In genomic region chr11:124814739-124815138, GRCh38 we compare ENCODE assay signal across 16 cellular contexts. TPM values are rescaled to one million over a fixed set of nuclear protein-coding genes. Genes with fewer than 3 reads are reported as not detected.
DNase-seq lines count a peak whose midpoint lies in the region; ATAC-seq, FAIRE-seq and TF ChIP-seq lines count a peak whose summit lies in the region.
"Had no signal": no experiment of that assay in that cellular context is flagged by ENCODE, and none has a peak within 500 bp of the region (broad histone marks: within the 10 kb centered on the region; RNA-seq: fewer than 3 reads in every experiment).

No MANE protein-coding gene starts in this region.

- TF ChIP-seq CTCF in HepG2 (CRISPR knock-in tag; IDR thresholded peaks at IDR 0.05) (no peak), right lobe of liver (IDR thresholded peaks at IDR 0.05) (no peak), PC-3 (conservative IDR thresholded peaks at IDR 0.05; ENCODE audit: low read depth, low read length) (no peak), endothelial cell of umbilical vein (IDR thresholded peaks at IDR 0.05; ENCODE audit: extremely low read depth in 1 of 2, insufficient read depth in 1 of 2, low read depth in 1 of 2, low read length in 2 of 2) (no peak)

- H3K27me3 ChIP-seq in HepG2 (ENCODE audit: control insufficient read depth in 1 of 2, insufficient read depth in 2 of 2, low read length in 2 of 2) (peaks cover 2 to 26% of the 10 kb centered on the region in 2 experiments; a peak in 2 of 5 replicates), right lobe of liver (no peaks in the 10 kb centered on the region), PC-3 (ENCODE audit: low read length) (no peaks in the 10 kb centered on the region), endothelial cell of umbilical vein (ENCODE audit: control insufficient read depth in 2 of 2, insufficient read depth in 2 of 2, low read length in 2 of 2) (peaks cover 6% of the 10 kb centered on the region in 2 experiments)

- TF ChIP-seq RAD21 in HepG2 (CRISPR knock-in tag; IDR thresholded peaks at IDR 0.05), result no peak

- POLR2A ChIA-PET in HepG2 (lab: Yijun Ruan, JAX) (no interaction called here), PC-3 (lab: Charles Lee; ENCODE audit: unreplicated experiment) (interaction anchor here (0.6 to 0.7 kb wide), 2 partner anchors 15 to 20 kb away, joined by 3 to 9 read pairs; no protein-coding TSS in a partner anchor), endothelial cell of umbilical vein (lab: Charles Lee) (interaction anchor here (0.6 kb wide), 1 partner anchor 868 kb away, joined by 3 read pairs; no protein-coding TSS in a partner anchor)

- in situ Hi-C loops in HepG2 (cut with HindIII; ENCODE audit: extremely low pct_ligation_motif_present, low pct_unique_long_range_greater_than_20kb), result no loop called here

- H3K9me2 ChIP-seq in PC-3 (replicated peaks; ENCODE audit: low read length), result no peaks in the 10 kb centered on the region

- intact Hi-C loops in HepG2 (cut with micrococcal nuclease; ENCODE audit: unreplicated experiment) (no loop called here), right lobe of liver (cut with DNase I) (no loop called here), PC-3 (cut with micrococcal nuclease) (loop anchor here (2.0 kb wide), 1 partner anchor 14 kb away; the partner anchor contains the start of gene MSANTD2), endothelial cell of umbilical vein (cut with micrococcal nuclease) (no loop called here)

- BruUV-seq in HepG2 (replicated peaks; lab: Mats Ljungman, UMichigan) (no TSS peak), PC-3 (replicated peaks; lab: Mats Ljungman, UMichigan) (no TSS peak), endothelial cell of umbilical vein (replicated peaks; lab: Mats Ljungman, UMichigan) (no TSS peak)

- TF ChIP-seq EP300 in HepG2 (IDR thresholded peaks at IDR 0.05; ENCODE audit: low read depth in 2 of 2, low read length in 2 of 2), result no peak
- no peak for TF ChIP-seq EP300 in HepG2 (CRISPR knock-in tag; IDR thresholded peaks at IDR 0.05; ENCODE audit: borderline replicate concordance)

- dilution Hi-C loops in endothelial cell of umbilical vein (cut with MboI; ENCODE audit: extremely low pct_ligation_motif_present, low sequenced_read_pairs), result no loop called here

- TF ChIP-seq POLR2A in HepG2 (IDR thresholded peaks at IDR 0.05; ENCODE audit: insufficient read depth in 1 of 2, low read depth in 2 of 2, low read length in 2 of 2) (no peak), right lobe of liver (IDR thresholded peaks at IDR 0.05) (no peak), endothelial cell of umbilical vein (IDR thresholded peaks at IDR 0.05; ENCODE audit: low read depth, low read length) (no peak)

- CTCF ChIA-PET in HepG2 (lab: Yijun Ruan, JAX; ENCODE audit: low intra/inter-chr PET ratio, low total read pairs) (no interaction called here), PC-3 (lab: Charles Lee) (interaction anchor here (0.6 kb wide), 1 partner anchor 16 kb away, joined by 5 read pairs; no protein-coding TSS in a partner anchor), endothelial cell of umbilical vein (lab: Charles Lee) (interaction anchor here (1.0 to 3.9 kb wide), 5 partner anchors 10 to 181 kb away, joined by 3 to 40 read pairs (median 4); no protein-coding TSS in a partner anchor)

- H3K79me2 ChIP-seq in HepG2 (ENCODE audit: insufficient read depth, low read length), result no peaks in the 10 kb centered on the region
- H3K79me2 ChIP-seq in PC-3 (ENCODE audit: low read length), result no peaks in the 10 kb centered on the region
- no peaks in the 10 kb centered on the region for H3K79me2 ChIP-seq in endothelial cell of umbilical vein (ENCODE audit: control insufficient read depth, insufficient read depth, low read length)

- H2AFZ ChIP-seq in HepG2 (ENCODE audit: low read length) (no peak overlapping the region), PC-3 (ENCODE audit: low read length) (no peak overlapping the region), endothelial cell of umbilical vein (ENCODE audit: low read depth, low read length) (no peak overlapping the region)

- peaks cover 9% of the 10 kb centered on the region for H3K4me1 ChIP-seq in HepG2 (ENCODE audit: insufficient read depth, low read length)
- no peaks in the 10 kb centered on the region for H3K4me1 ChIP-seq in right lobe of liver
- peaks cover 36% of the 10 kb centered on the region for H3K4me1 ChIP-seq in PC-3 (ENCODE audit: insufficient read depth, low read length)
- H3K4me1 ChIP-seq in endothelial cell of umbilical vein (ENCODE audit: control insufficient read depth, extremely low read depth, insufficient read depth, low read length), result peaks cover 13% of the 10 kb centered on the region

- no peaks in the 10 kb centered on the region for H3K9me1 ChIP-seq in endothelial cell of umbilical vein (replicated peaks; ENCODE audit: control insufficient read depth, extremely low read depth, insufficient read depth, low read length)

- H3K9me3 ChIP-seq in HepG2 (ENCODE audit: low read length) (no peaks in the 10 kb centered on the region), right lobe of liver (no peaks in the 10 kb centered on the region), PC-3 (ENCODE audit: low read length) (no peaks in the 10 kb centered on the region), endothelial cell of umbilical vein (replicated peaks; ENCODE audit: control insufficient read depth, insufficient read depth, low read length) (no peaks in the 10 kb centered on the region)
- H3K9me3 ChIP-seq: Caco-2 had no signal

- H3K4me2 ChIP-seq in HepG2 (ENCODE audit: low read depth, low read length) (no peak overlapping the region), PC-3 (ENCODE audit: low read length) (0 out of 2 replicates have a peak overlapping the region, but pooled peaks have one; percentile 1), endothelial cell of umbilical vein (ENCODE audit: insufficient read depth, low read length) (no peak overlapping the region)

- no peaks in the 10 kb centered on the region for H3F3A ChIP-seq in PC-3 (ENCODE audit: low read length, unreplicated experiment)

- ATAC-seq in HepG2, result no peak
- no peak for ATAC-seq in right lobe of liver
- no peak for ATAC-seq in PC-3
- no peak for ATAC-seq in HG03521 (IDR thresholded peaks at IDR 0.05; ENCODE audit: unreplicated experiment)
- ATAC-seq in GM19397 (IDR thresholded peaks at IDR 0.05; ENCODE audit: unreplicated experiment), result no peak

- H3K27ac ChIP-seq in HepG2 (ENCODE audit: extremely low read length, insufficient read depth, low read length) (no peak overlapping the region), right lobe of liver (no peak overlapping the region), PC-3 (ENCODE audit: low read length) (no peak overlapping the region), endothelial cell of umbilical vein (ENCODE audit: insufficient read depth, low read depth, low read length) (no peak overlapping the region)
- H3K27ac ChIP-seq: C4-2B had no signal

- H3K4me3 ChIP-seq in HepG2 (replicated peaks in 1 of 3; ENCODE audit: insufficient read depth in 1 of 3, low read depth in 2 of 3, low read length in 3 of 3) (no peak overlapping the region), right lobe of liver (no peak overlapping the region), PC-3 (ENCODE audit: low read length) (no peak overlapping the region), endothelial cell of umbilical vein (replicated peaks in 1 of 3; ENCODE audit: insufficient read depth in 1 of 3, low read depth in 1 of 3, low read length in 3 of 3) (no peak overlapping the region)

- WGBS in HepG2 (ENCODE audit: low lambda C conversion rate), result 53% methylated on average over 1 of the region's 1 CpG
- 67% methylated on average over 1 of the region's 1 CpG for WGBS in right lobe of liver (ENCODE audit: insufficient coverage, low coverage, low lambda C conversion rate, missing lambda C conversion rate)

- DNase-seq in HepG2 (ENCODE audit: low spot score) (no peak), right lobe of liver (no peak), PC-3 (peak; percentile 41), endothelial cell of umbilical vein (ENCODE audit: low read depth, low spot score) (no peak)
- DNase-seq: AML-193; Caco-2; CD4-positive, alpha-beta T cell; H9 had no signal

- H4K20me1 ChIP-seq in HepG2 (ENCODE audit: insufficient read depth, low read length) (no peaks in the 10 kb centered on the region), PC-3 (ENCODE audit: low read length) (no peaks in the 10 kb centered on the region), endothelial cell of umbilical vein (replicated peaks; ENCODE audit: control insufficient read depth, extremely low read depth, insufficient read depth, low read length) (no peaks in the 10 kb centered on the region)

- H3K36me3 ChIP-seq in HepG2 (replicated peaks in 1 of 2; ENCODE audit: control insufficient read depth in 1 of 2, insufficient read depth in 2 of 2, low read length in 2 of 2) (no peaks in the 10 kb centered on the region), right lobe of liver (no peaks in the 10 kb centered on the region), PC-3 (ENCODE audit: low read depth, low read length) (no peaks in the 10 kb centered on the region), endothelial cell of umbilical vein (ENCODE audit: control insufficient read depth in 2 of 2, extremely low read depth in 1 of 2, insufficient read depth in 2 of 2, low read length in 2 of 2) (no peaks in the 10 kb centered on the region)

- H3K9ac ChIP-seq in HepG2 (ENCODE audit: insufficient read depth, low read depth, low read length), result no peak overlapping the region
- no peak overlapping the region for H3K9ac ChIP-seq in PC-3 (ENCODE audit: low read length)
- no peak overlapping the region for H3K9ac ChIP-seq in endothelial cell of umbilical vein (replicated peaks; ENCODE audit: extremely low read depth, insufficient read depth, low read length)

- FAIRE-seq in HepG2 (lab: Jason Lieb, UNC) (no peak), endothelial cell of umbilical vein (lab: Jason Lieb, UNC) (no peak)
- FAIRE-seq: D721Med, G401.6, GM12892, GM18507, H1 had no signal

RNA-seq across cellular contexts. Expression of gene MSANTD2, which starts 14.5 kb away (rescaled TPM):
- 6.8 and 10.1 TPM in 2 replicates for total RNA-seq in HepG2 (2016; rRNA removed; fragmentation: Illumina TruSeq; extraction: Trizol)
- total RNA-seq in HepG2 (2016; cell fraction: cytosol; rRNA removed; fragmentation: Illumina TruSeq; extraction: Trizol; ENCODE audit: low read depth), result 2.0 and 2.6 TPM in 2 replicates
- 5.6 and 10.3 TPM in 2 replicates for total RNA-seq in HepG2 (2016; cell fraction: insoluble cytoplasmic fraction; rRNA removed; fragmentation: Illumina TruSeq; extraction: Trizol)
- total RNA-seq in HepG2 (2016; cell fraction: membrane; rRNA removed; fragmentation: Illumina TruSeq; extraction: Trizol), result 4.5 and 5.1 TPM in 2 replicates
- 15.8 and 18.9 TPM in 2 replicates for total RNA-seq in HepG2 (2016; cell fraction: nucleus; rRNA removed; fragmentation: Illumina TruSeq; extraction: Trizol)
- 7.5 and 8.7 TPM in 2 replicates for polyA plus RNA-seq in HepG2 (2011; rRNA removed)
- 2.1 and 2.7 TPM in 2 replicates for polyA plus RNA-seq in HepG2 (2011; cell fraction: cytosol; rRNA removed)
- 19.4 and 25.6 TPM in 2 replicates for polyA plus RNA-seq in HepG2 (2011; cell fraction: nucleus; rRNA removed)
- 6.6 and 7.1 TPM in 2 replicates for polyA plus RNA-seq in HepG2 (2012)
- 1.8 and 2.2 TPM in 2 replicates for polyA plus RNA-seq in HepG2 (2016; cell fraction: cytosol; fragmentation: Illumina TruSeq; extraction: Trizol; ENCODE audit: low read depth)
- 7.1 and 7.6 TPM in 2 replicates for polyA plus RNA-seq in HepG2 (2016; cell fraction: insoluble cytoplasmic fraction; fragmentation: Illumina TruSeq; extraction: Trizol; ENCODE audit: low read depth)
- 3.7 and 3.8 TPM in 2 replicates for polyA plus RNA-seq in HepG2 (2016; cell fraction: membrane; fragmentation: Illumina TruSeq; extraction: Trizol; ENCODE audit: low read depth)
- 45.5 and 49.8 TPM in 2 replicates for polyA plus RNA-seq in HepG2 (2016; cell fraction: nucleus; fragmentation: Illumina TruSeq; extraction: Trizol; ENCODE audit: insufficient read depth, low read depth)
- polyA minus RNA-seq in HepG2 (2011; rRNA and poly(A)+ RNA removed; ENCODE audit: low replicate concordance), result 1.6 and 4.0 TPM in 2 replicates
- 2.7 and 4.0 TPM in 2 replicates for polyA minus RNA-seq in HepG2 (2011; cell fraction: cytosol; rRNA and poly(A)+ RNA removed)
- 14.8 and 19.6 TPM in 2 replicates for polyA minus RNA-seq in HepG2 (2011; cell fraction: nucleus; rRNA and poly(A)+ RNA removed)
- total RNA-seq in right lobe of liver, result 1 to 10 TPM; 2.6 to 4.7 (median 3.6) TPM
- 29.5 and 32.6 TPM in 2 replicates for total RNA-seq in PC-3 (2014; rRNA removed)
- 17.0 and 23.2 TPM in 2 replicates for total RNA-seq in endothelial cell of umbilical vein
- polyA plus RNA-seq in endothelial cell of umbilical vein, result 5.5 and 5.6 TPM in 2 replicates
- 4.2 and 5.5 TPM in 2 replicates for polyA plus RNA-seq in endothelial cell of umbilical vein (2011; cell fraction: cytosol; rRNA removed)
- 38.7 and 39.2 TPM in 2 replicates for polyA plus RNA-seq in endothelial cell of umbilical vein (2011; cell fraction: nucleus; rRNA removed)
- polyA plus RNA-seq in endothelial cell of umbilical vein (2012), result 6.5 and 10.3 TPM in 2 replicates
- 5.5 and 7.1 TPM in 2 replicates for polyA minus RNA-seq in endothelial cell of umbilical vein
- 4.1 TPM for polyA minus RNA-seq in endothelial cell of umbilical vein (2011; cell fraction: cytosol; rRNA and poly(A)+ RNA removed)
- 14.6 and 16.4 TPM in 2 replicates for polyA minus RNA-seq in endothelial cell of umbilical vein (2011; cell fraction: nucleus; rRNA and poly(A)+ RNA removed)

RNA-seq across cellular contexts. Expression of gene ROBO3, which starts 50.5 kb away (rescaled TPM):
- total RNA-seq in HepG2 (2016; rRNA removed; fragmentation: Illumina TruSeq; extraction: Trizol), result 0.07 TPM in 1 of 2 replicates, not detected in the other
- not detected in 2 replicates for total RNA-seq in HepG2 (2016; cell fraction: cytosol; rRNA removed; fragmentation: Illumina TruSeq; extraction: Trizol; ENCODE audit: low read depth)
- total RNA-seq in HepG2 (2016; cell fraction: insoluble cytoplasmic fraction; rRNA removed; fragmentation: Illumina TruSeq; extraction: Trizol), result 0.28 TPM in 1 of 2 replicates, not detected in the other
- 0.24 and 0.25 TPM in 2 replicates for total RNA-seq in HepG2 (2016; cell fraction: membrane; rRNA removed; fragmentation: Illumina TruSeq; extraction: Trizol)
- 0.44 and 0.96 TPM in 2 replicates for total RNA-seq in HepG2 (2016; cell fraction: nucleus; rRNA removed; fragmentation: Illumina TruSeq; extraction: Trizol)
- 2.2 and 2.4 TPM in 2 replicates for polyA plus RNA-seq in HepG2 (2011; rRNA removed)
- 0.49 and 2.1 TPM in 2 replicates for polyA plus RNA-seq in HepG2 (2011; cell fraction: cytosol; rRNA removed)
- polyA plus RNA-seq in HepG2 (2011; cell fraction: nucleus; rRNA removed), result 10.4 and 24.0 TPM in 2 replicates
- 2.3 and 3.0 TPM in 2 replicates for polyA plus RNA-seq in HepG2 (2012)
- polyA plus RNA-seq in HepG2 (2016; cell fraction: cytosol; fragmentation: Illumina TruSeq; extraction: Trizol; ENCODE audit: low read depth), result 0.10 and 0.23 TPM in 2 replicates
- 0.28 TPM in 1 of 2 replicates, not detected in the other for polyA plus RNA-seq in HepG2 (2016; cell fraction: insoluble cytoplasmic fraction; fragmentation: Illumina TruSeq; extraction: Trizol; ENCODE audit: low read depth)
- polyA plus RNA-seq in HepG2 (2016; cell fraction: membrane; fragmentation: Illumina TruSeq; extraction: Trizol; ENCODE audit: low read depth), result 0.50 TPM in 1 of 2 replicates, not detected in the other
- 0.48 and 0.88 TPM in 2 replicates for polyA plus RNA-seq in HepG2 (2016; cell fraction: nucleus; fragmentation: Illumina TruSeq; extraction: Trizol; ENCODE audit: insufficient read depth, low read depth)
- polyA minus RNA-seq in HepG2 (2011; rRNA and poly(A)+ RNA removed; ENCODE audit: low replicate concordance), result 1.2 TPM in 1 of 2 replicates, not detected in the other
- polyA minus RNA-seq in HepG2 (2011; cell fraction: cytosol; rRNA and poly(A)+ RNA removed), result not detected in 2 replicates
- polyA minus RNA-seq in HepG2 (2011; cell fraction: nucleus; rRNA and poly(A)+ RNA removed), result 1.2 and 1.7 TPM in 2 replicates
- 1 to 10 TPM in 5 of 6 experiments, under 1 TPM in 1; 0.80 to 3.6 (median 1.8) TPM for total RNA-seq in right lobe of liver
- 18.5 and 26.6 TPM in 2 replicates for total RNA-seq in PC-3 (2014; rRNA removed)
- 19.3 and 27.1 TPM in 2 replicates for total RNA-seq in endothelial cell of umbilical vein
- polyA plus RNA-seq in endothelial cell of umbilical vein, result 65.4 and 79.4 TPM in 2 replicates
- 19.2 and 33.6 TPM in 2 replicates for polyA plus RNA-seq in endothelial cell of umbilical vein (2011; cell fraction: cytosol; rRNA removed)
- polyA plus RNA-seq in endothelial cell of umbilical vein (2011; cell fraction: nucleus; rRNA removed), result 203 and 270 TPM in 2 replicates
- 15.1 and 33.3 TPM in 2 replicates for polyA plus RNA-seq in endothelial cell of umbilical vein (2012)
- 11.4 and 20.7 TPM in 2 replicates for polyA minus RNA-seq in endothelial cell of umbilical vein
- polyA minus RNA-seq in endothelial cell of umbilical vein (2011; cell fraction: cytosol; rRNA and poly(A)+ RNA removed), result not detected
- polyA minus RNA-seq in endothelial cell of umbilical vein (2011; cell fraction: nucleus; rRNA and poly(A)+ RNA removed), result 27.5 and 44.7 TPM in 2 replicates

RNA-seq across cellular contexts. Expression of gene ESAM, which starts 52.6 kb away (rescaled TPM):
- total RNA-seq in HepG2 (2016; rRNA removed; fragmentation: Illumina TruSeq; extraction: Trizol) (0.48 and 1.2 TPM in 2 replicates), right lobe of liver (10 to 100 TPM in 3 of 6 experiments, 1 to 10 TPM in 3; 6.1 to 15.3 (median 9.7) TPM), PC-3 (2014; rRNA removed) (10.4 and 10.8 TPM in 2 replicates), endothelial cell of umbilical vein (273 and 303 TPM in 2 replicates)
- 0.44 and 0.51 TPM in 2 replicates for total RNA-seq in HepG2 (2016; cell fraction: cytosol; rRNA removed; fragmentation: Illumina TruSeq; extraction: Trizol; ENCODE audit: low read depth)
- total RNA-seq in HepG2 (2016; cell fraction: insoluble cytoplasmic fraction; rRNA removed; fragmentation: Illumina TruSeq; extraction: Trizol), result 0.33 and 1.5 TPM in 2 replicates
- total RNA-seq in HepG2 (2016; cell fraction: membrane; rRNA removed; fragmentation: Illumina TruSeq; extraction: Trizol), result 0.65 and 0.80 TPM in 2 replicates
- 1.5 and 1.9 TPM in 2 replicates for total RNA-seq in HepG2 (2016; cell fraction: nucleus; rRNA removed; fragmentation: Illumina TruSeq; extraction: Trizol)
- polyA plus RNA-seq in HepG2 (2011; rRNA removed) (6.3 and 6.8 TPM in 2 replicates), endothelial cell of umbilical vein (383 and 451 TPM in 2 replicates)
- 2.8 and 4.8 TPM in 2 replicates for polyA plus RNA-seq in HepG2 (2011; cell fraction: cytosol; rRNA removed)
- 5.1 and 7.8 TPM in 2 replicates for polyA plus RNA-seq in HepG2 (2011; cell fraction: nucleus; rRNA removed)
- 0.59 and 0.89 TPM in 2 replicates for polyA plus RNA-seq in HepG2 (2012)
- 0.98 and 1.0 TPM in 2 replicates for polyA plus RNA-seq in HepG2 (2016; cell fraction: cytosol; fragmentation: Illumina TruSeq; extraction: Trizol; ENCODE audit: low read depth)
- polyA plus RNA-seq in HepG2 (2016; cell fraction: insoluble cytoplasmic fraction; fragmentation: Illumina TruSeq; extraction: Trizol; ENCODE audit: low read depth), result 0.95 and 1.4 TPM in 2 replicates
- polyA plus RNA-seq in HepG2 (2016; cell fraction: membrane; fragmentation: Illumina TruSeq; extraction: Trizol; ENCODE audit: low read depth), result 0.85 and 1.4 TPM in 2 replicates
- polyA plus RNA-seq in HepG2 (2016; cell fraction: nucleus; fragmentation: Illumina TruSeq; extraction: Trizol; ENCODE audit: insufficient read depth, low read depth), result 2.5 and 3.0 TPM in 2 replicates
- 3.0 and 4.4 TPM in 2 replicates for polyA minus RNA-seq in HepG2 (2011; rRNA and poly(A)+ RNA removed; ENCODE audit: low replicate concordance)
- 1.8 and 2.2 TPM in 2 replicates for polyA minus RNA-seq in HepG2 (2011; cell fraction: cytosol; rRNA and poly(A)+ RNA removed)
- 1.9 and 3.0 TPM in 2 replicates for polyA minus RNA-seq in HepG2 (2011; cell fraction: nucleus; rRNA and poly(A)+ RNA removed)
- polyA plus RNA-seq in endothelial cell of umbilical vein (2011; cell fraction: cytosol; rRNA removed), result 364 and 365 TPM in 2 replicates
- polyA plus RNA-seq in endothelial cell of umbilical vein (2011; cell fraction: nucleus; rRNA removed), result 321 and 349 TPM in 2 replicates
- polyA plus RNA-seq in endothelial cell of umbilical vein (2012), result 148 and 187 TPM in 2 replicates
- polyA minus RNA-seq in endothelial cell of umbilical vein, result 205 and 226 TPM in 2 replicates
- polyA minus RNA-seq in endothelial cell of umbilical vein (2011; cell fraction: cytosol; rRNA and poly(A)+ RNA removed), result 0.51 TPM
- polyA minus RNA-seq in endothelial cell of umbilical vein (2011; cell fraction: nucleus; rRNA and poly(A)+ RNA removed), result 66.6 and 81.3 TPM in 2 replicates
- total RNA-seq: H1 had no signal

Comparison
In these comparisons a context has a peak if more than half of its experiments do, and no peak if none do; other contexts are left out.
1. RNA of gene ESAM, which starts 52.6 kb away (total RNA-seq): 273 to 303 TPM in endothelial cell of umbilical vein; 6.1 to 15.3 TPM in right lobe of liver, 10.4 to 10.8 TPM in PC-3 and 0.33 to 1.9 TPM in HepG2; every median in the first group is over 10 times any median in the second.